In the genomic region with DNA sequence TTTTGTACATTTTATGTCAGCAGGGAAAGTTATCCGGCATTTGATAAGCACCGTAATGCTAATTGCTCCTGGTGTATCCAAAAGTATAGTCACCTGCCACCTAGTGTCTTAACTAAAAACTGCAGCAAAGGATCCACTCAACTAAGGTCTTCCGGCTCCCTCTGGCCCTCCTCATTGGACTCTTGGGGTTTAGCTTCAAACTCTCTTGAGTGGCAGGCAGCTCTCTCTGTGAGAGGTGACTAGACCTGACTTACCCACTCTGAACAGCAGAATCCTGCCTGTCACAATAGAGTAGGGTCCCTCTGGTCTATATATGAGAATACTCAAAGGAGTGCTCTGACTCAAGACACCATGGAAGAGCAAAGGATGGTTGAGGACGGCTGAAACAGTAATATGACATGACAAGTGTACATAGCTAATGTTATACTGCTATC, we compare ENCODE assay signal across 8 cellular contexts.
DNase-seq lines count a peak whose midpoint lies in the region; ATAC-seq and TF ChIP-seq lines count a peak whose summit lies in the region.

No MANE protein-coding gene starts in this region.

- CTCF ChIA-PET in A673 (lab: Charles Lee) = interaction anchor here (3.3 kb wide), 1 partner anchor 258 kb away, joined by 25 read pairs; no protein-coding TSS in a partner anchor

- peak; percentile 85 for DNase-seq in A673 (ENCODE audit: low spot score)
- peak; percentile 64 for DNase-seq in GM13976 (ENCODE audit: low spot score)
- peak; percentile 20 to 21 for DNase-seq in NCI-H1930 (lab: John Stamatoyannopoulos, UW)
- peak; percentile 41 for DNase-seq in T1000 (lab: John Stamatoyannopoulos, UW)
- peak; percentile 82 to 86 for DNase-seq in cardiac fibroblast (ENCODE audit: low read depth in 2 of 2)
- DNase-seq in kidney tubule cell (ENCODE audit: low spot score) = peak; percentile 64
- DNase-seq in stimulated activated CD4-positive, alpha-beta T cell treated with anti-CD3 and anti-CD28 coated beads, TNF-alpha, amount 100 ng/mL, for 24 hours (ENCODE audit: low read depth in 3 of 3) = peak; percentile 16 to 62 (median 19)

- no peak overlapping the region for H3K4me3 ChIP-seq in A673 (ENCODE audit: low read depth, low read length, poor library complexity, severe bottlenecking)
- H3K4me3 ChIP-seq in cardiac fibroblast (replicated peaks in 1 of 2; ENCODE audit: low read depth in 2 of 2, low read length in 2 of 2) = no peak overlapping the region

- H3K9me3 ChIP-seq in A673 (ENCODE audit: low read depth, low read length, poor library complexity, severe bottlenecking) = no peaks in the 10 kb centered on the region

- POLR2A ChIA-PET in A673 (lab: Charles Lee; ENCODE audit: low non-redundant PET) = no interaction called here

- no peaks in the 10 kb centered on the region for H3K27me3 ChIP-seq in A673 (replicated peaks; ENCODE audit: insufficient read depth, low read depth, low read length, poor library complexity)

- TF ChIP-seq CTCF in A673 (conservative IDR thresholded peaks at IDR 0.05; ENCODE audit: low read depth, low read length) (peak; percentile 83), GM13976 (IDR thresholded peaks at IDR 0.05; ENCODE audit: borderline replicate concordance, control extremely low read depth, extremely low read depth, insufficient read depth, missing control alignments) (peak; percentile 66), cardiac fibroblast (IDR thresholded peaks at IDR 0.05; ENCODE audit: low read depth, low read length) (peak; percentile 81)

- H3K27ac ChIP-seq in A673 (ENCODE audit: low read depth, low read length, poor library complexity, severe bottlenecking) = no peak overlapping the region

- in situ Hi-C loops in GM13976 (cut with MboI; ENCODE audit: low sequenced_read_pairs, unreplicated experiment) = loop anchor here (10.0 to 25.0 kb wide), 3 partner anchors 257 to 747 kb away; no protein-coding TSS in a partner anchor

- intact Hi-C loops in A673 (cut with micrococcal nuclease; ENCODE audit: unreplicated experiment) = loop anchor here (1.0 to 10.0 kb wide), 3 partner anchors 258 to 957 kb away; a partner anchor contains a TSS

- H3K36me3 ChIP-seq in A673 (ENCODE audit: insufficient read depth, low read length, poor library complexity, severe bottlenecking) = no peaks in the 10 kb centered on the region

- H3K4me1 ChIP-seq in A673 (ENCODE audit: insufficient read depth, low read length, poor library complexity, severe bottlenecking) = peaks cover 6% of the 10 kb centered on the region

- ATAC-seq in HG02885 (IDR thresholded peaks at IDR 0.05; ENCODE audit: poor library complexity, unreplicated experiment) = peak; percentile 91

- no TSS peak for BruUV-seq in A673 (replicated peaks; lab: Mats Ljungman, UMichigan)

Comparison
In these comparisons a context has a peak if more than half of its experiments do, and no peak if none do; other contexts are left out.
1. DNase-seq: peak in every context shown above with its lines; median percentile 85 in A673; 84 in cardiac fibroblast; 64 in GM13976; 64 in kidney tubule cell; 41 in T1000; 20 in NCI-H1930; 19 in stimulated activated CD4-positive, alpha-beta T cell treated with anti-CD3 and anti-CD28 coated beads, TNF-alpha, amount 100 ng/mL, for 24 hours.